ENCODE assay signal across 19 cellular contexts in genomic region chr22:28479912-28480311, GRCh38.
DNase-seq lines count a peak whose midpoint lies in the region; TF ChIP-seq lines count a peak whose summit lies in the region.
"Had no signal": no experiment of that assay in that cellular context is flagged by ENCODE, and none has a peak within 500 bp of the region (broad histone marks: within the 10 kb centered on the region; RNA-seq: fewer than 3 reads in every experiment).

No MANE protein-coding gene starts in this region.

- H3K9ac ChIP-seq in Loucy (ENCODE audit: low read depth, low read length, poor library complexity, severe bottlenecking) (no peak overlapping the region), neural cell (ENCODE audit: low read length) (peak overlapping the region; percentile 56)
- H3K9ac ChIP-seq: GM23248 had no signal

- TF ChIP-seq CTCF in Loucy (conservative IDR thresholded peaks at IDR 0.05; ENCODE audit: low read length): no peak
- TF ChIP-seq CTCF in neural cell (IDR thresholded peaks at IDR 0.05; ENCODE audit: poor library complexity, severe bottlenecking): no peak

- H3K4me2 ChIP-seq in Loucy (ENCODE audit: low read depth, low read length, poor library complexity, severe bottlenecking) (peak overlapping the region; percentile 44), neural cell (ENCODE audit: low read length) (peak overlapping the region; percentile 59)

- H3K27me3 ChIP-seq in Loucy (ENCODE audit: insufficient read depth, low read length, poor library complexity, severe bottlenecking) (no peaks in the 10 kb centered on the region), neural cell (ENCODE audit: insufficient read depth, low read depth, low read length) (no peaks in the 10 kb centered on the region)
- H3K27me3 ChIP-seq: SJSA1 had no signal

- no peaks in the 10 kb centered on the region for H3K36me3 ChIP-seq in Loucy (ENCODE audit: insufficient read depth, low read length)
- H3K36me3 ChIP-seq in neural cell (ENCODE audit: insufficient read depth, low read length): no peaks in the 10 kb centered on the region
- H3K36me3 ChIP-seq: HAP-1, SJSA1 had no signal

- no peaks in the 10 kb centered on the region for H4K20me1 ChIP-seq in Loucy (ENCODE audit: insufficient read depth, low read length, poor library complexity, severe bottlenecking)
- H4K20me1 ChIP-seq in neural cell (ENCODE audit: insufficient read depth): no peaks in the 10 kb centered on the region

- TF ChIP-seq EP300 in neural cell (conservative IDR thresholded peaks at IDR 0.05; ENCODE audit: poor library complexity, severe bottlenecking): no peak

- H3F3A ChIP-seq in Loucy (ENCODE audit: low read depth): no peaks in the 10 kb centered on the region
- peaks cover 4% of the 10 kb centered on the region for H3F3A ChIP-seq in neural cell (ENCODE audit: insufficient read depth, low read length, poor library complexity, severe bottlenecking)

- peaks cover 22% of the 10 kb centered on the region for H3K4me1 ChIP-seq in Loucy (ENCODE audit: insufficient read depth, low read length, poor library complexity, severe bottlenecking)
- H3K4me1 ChIP-seq: SJSA1 had no signal

- H3K79me2 ChIP-seq in Loucy (ENCODE audit: insufficient read depth, low read length): no peaks in the 10 kb centered on the region
- peaks cover 23% of the 10 kb centered on the region for H3K79me2 ChIP-seq in neural cell (replicated peaks; ENCODE audit: insufficient read depth, low read length)

- H3K9me3 ChIP-seq in Loucy (ENCODE audit: insufficient read depth, low read depth, low read length) (no peaks in the 10 kb centered on the region), neural cell (ENCODE audit: low read length) (no peaks in the 10 kb centered on the region)
- H3K9me3 ChIP-seq: HAP-1, SJSA1 had no signal

- H3K4me3 ChIP-seq in Loucy (ENCODE audit: low read length, poor library complexity, severe bottlenecking) (no peak overlapping the region), neural cell (ENCODE audit: low read length) (peak overlapping the region; percentile 54)
- H3K4me3 ChIP-seq: GM23248, HAP-1, SJSA1 had no signal

- H3K27ac ChIP-seq in neural cell (ENCODE audit: low read length): peak overlapping the region; percentile 90
- H3K27ac ChIP-seq: GM23248, SJSA1 had no signal

- no peaks in the 10 kb centered on the region for H3K9me2 ChIP-seq in Loucy (replicated peaks; ENCODE audit: low read depth, low read length)
- no peaks in the 10 kb centered on the region for H3K9me2 ChIP-seq in neural cell (ENCODE audit: insufficient read depth, low read length)

- no peak overlapping the region for H2AFZ ChIP-seq in Loucy (ENCODE audit: low read length)
- H2AFZ ChIP-seq in neural cell (ENCODE audit: low read depth, low read length): no peak overlapping the region
- H2AFZ ChIP-seq: GM23248 had no signal

- peak; percentile 22 for DNase-seq in EH (ENCODE audit: low read depth)
- DNase-seq in fibroblast of peridontal ligament (ENCODE audit: extremely low read depth): peak; percentile 15
- no peak for DNase-seq in NCI-H446 (lab: John Stamatoyannopoulos, UW)
- DNase-seq in NCI-H82 treated with DMSO at 0.1 percent for 48 hours (lab: John Stamatoyannopoulos, UW; ENCODE audit: unreplicated experiment): no peak
- DNase-seq in NCI-H1417 treated with DMSO at 0.1 percent for 48 hours (lab: John Stamatoyannopoulos, UW): no peak
- DNase-seq: ACHN, COR-L47, DMS153, GF-D8, NCI-H1105 treated with DMSO at 0.1 percent for 48 hours, NCI-H1694 treated with DMSO at 0.1 percent for 48 hours, NCI-H2107, NCI-H524, NCI-H82 had no signal

- TF ChIP-seq RAD21 in neural cell (conservative IDR thresholded peaks at IDR 0.05): no peak

TF ChIP-seq in neural cell, 6 proteins besides CTCF, POLR2A, EP300 and RAD21:
- TF ChIP-seq REST (IDR thresholded peaks at IDR 0.05; ENCODE audit: borderline replicate concordance): peak; percentile 18
- peak; percentile 13 for TF ChIP-seq SMC3 (conservative IDR thresholded peaks at IDR 0.05; ENCODE audit: poor library complexity)
- peak; percentile 51 for TF ChIP-seq POLR2AphosphoS5 (IDR thresholded peaks at IDR 0.05)
- TF ChIP-seq EZH2 (IDR thresholded peaks at IDR 0.05; ENCODE audit: borderline replicate concordance, insufficient read depth, low read length, poor library complexity, severe bottlenecking): no peak

Comparison
In these comparisons a context has a peak if more than half of its experiments do, and no peak if none do; other contexts are left out.
1. DNase-seq: peak in EH (single experiment) and fibroblast of peridontal ligament (single experiment); none in NCI-H446 (0 of 2), NCI-H82 treated with DMSO at 0.1 percent for 48 hours (single experiment) and NCI-H1417 treated with DMSO at 0.1 percent for 48 hours (single experiment).